Comparison of ENCODE assay signal across 34 cellular contexts in the genomic region with DNA sequence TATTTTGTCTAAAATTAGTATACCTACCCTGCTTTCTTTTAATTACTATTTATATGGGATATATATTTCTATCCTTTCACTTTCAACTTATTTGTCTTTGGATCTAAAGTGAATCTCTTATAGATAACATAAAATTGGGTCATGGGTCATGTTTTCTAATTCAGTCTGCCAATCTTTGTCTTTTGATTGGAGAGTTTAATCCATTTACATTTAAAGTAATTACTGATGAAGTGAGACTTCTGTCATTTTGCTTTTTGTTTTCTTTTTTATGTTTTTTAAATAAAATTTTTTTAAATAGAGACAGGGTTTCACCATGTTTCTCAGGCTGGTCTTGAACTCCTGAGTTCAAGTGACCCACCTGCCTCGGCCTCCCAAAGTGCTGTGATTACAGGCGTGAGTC.
"Had no signal": no experiment of that assay in that cellular context is flagged by ENCODE, and none has a peak within 500 bp of the region (broad histone marks: within the 10 kb centered on the region; RNA-seq: fewer than 3 reads in every experiment).

No MANE protein-coding gene starts in this region.

- H3K9me3 ChIP-seq: adrenal gland, body of pancreas, breast epithelium had no signal

- H3K4me3 ChIP-seq: adrenal gland, body of pancreas, breast epithelium had no signal

- H3K36me3 ChIP-seq: adrenal gland, brain microvascular endothelial cell, breast epithelium had no signal

- DNase-seq: activated B cell treated with CpG ODN at 0.5 μM for 24 hours; activated CD4-positive, alpha-beta memory T cell treated with anti-CD3 and anti-CD28 coated beads for 36 hours; activated CD4-positive, alpha-beta T cell treated with anti-CD3 and anti-CD28 coated beads for 4 hours; activated CD4-positive, alpha-beta T cell treated with anti-CD3 and anti-CD28 coated beads, Interleukin-2, amount 10 ng/mL, durations not matched to agents 24 days and 14 days; activated CD4-positive, alpha-beta T cell treated with anti-CD3 and anti-CD28 coated beads, Interleukin-2, amount 50 U/mL, for 1 hour; activated CD4-positive, alpha-beta T cell treated with anti-CD3 and anti-CD28 coated beads, Interleukin-2, amount 50 U/mL, for 4 hours; activated CD4-positive, CD25-positive, alpha-beta regulatory T cell treated with anti-CD3 and anti-CD28 coated beads, Interleukin-2, amount 50 U/mL, for 72 hours; activated CD8-positive, alpha-beta memory T cell treated with anti-CD3 and anti-CD28 coated beads, Interleukin-2, amount 50 U/mL, for 4 hours; activated CD8-positive, alpha-beta T cell treated with anti-CD3 and anti-CD28 coated beads for 36 hours; activated effector memory CD4-positive, alpha-beta T cell treated with anti-CD3 and anti-CD28 coated beads, Interleukin-2, amount 50 U/mL, for 16 hours; activated gamma-delta T cell treated with Interleukin-2 at 50 U/mL for 16 hours; activated naive CD4-positive, alpha-beta T cell; activated naive CD4-positive, alpha-beta T cell treated with anti-CD3 and anti-CD28 coated beads for 36 hours; activated naive CD4-positive, alpha-beta T cell treated with anti-CD3 and anti-CD28 coated beads, Interleukin-2, amount 50 U/mL, for 16 hours; activated naive CD8-positive, alpha-beta T cell treated with anti-CD3 and anti-CD28 coated beads for 36 hours; activated T-cell treated with anti-CD3 and anti-CD28 coated beads for 4 hours; activated T-cell treated with anti-CD3 and anti-CD28 coated beads, Interleukin-2, amount 50 U/mL, for 1 hour; activated T-cell treated with anti-CD3 and anti-CD28 coated beads, Interleukin-2, amount 50 U/mL, for 4 hours; activated T-cell treated with anti-CD3 and anti-CD28 coated beads, Interleukin-2, amount 50 U/mL, for 72 hours; adrenal gland; amniotic stem cell; aorta; body of pancreas; brain microvascular endothelial cell; central memory CD4-positive, alpha-beta T cell; T-helper 1 cell; T-helper 2 cell; T-helper 9 cell had no signal

- ATAC-seq: activated CD8-positive, alpha-beta T cell treated with anti-CD3 and anti-CD28 coated beads for 36 hours; activated naive CD4-positive, alpha-beta T cell treated with anti-CD3 and anti-CD28 coated beads, Interleukin-2, amount 50 U/mL, for 72 hours; activated T-cell treated with anti-CD3 and anti-CD28 coated beads, Interleukin-2, amount 50 U/mL, for 4 hours; activated T-cell treated with anti-CD3 and anti-CD28 coated beads, Interleukin-2, amount 50 U/mL, for 72 hours; activated T-helper 17 cell treated with anti-CD3 and anti-CD28 coated beads, Interleukin-2, amount 50 U/mL, for 72 hours; body of pancreas had no signal

- H3K4me1 ChIP-seq: adrenal gland, body of pancreas, breast epithelium had no signal

- H3K27ac ChIP-seq: adrenal gland, body of pancreas, brain microvascular endothelial cell, breast epithelium, VCaP had no signal

- FAIRE-seq: astrocyte, TTC549 had no signal

- H3K27me3 ChIP-seq: adrenal gland, body of pancreas, brain microvascular endothelial cell, breast epithelium had no signal
